In the genomic region with DNA sequence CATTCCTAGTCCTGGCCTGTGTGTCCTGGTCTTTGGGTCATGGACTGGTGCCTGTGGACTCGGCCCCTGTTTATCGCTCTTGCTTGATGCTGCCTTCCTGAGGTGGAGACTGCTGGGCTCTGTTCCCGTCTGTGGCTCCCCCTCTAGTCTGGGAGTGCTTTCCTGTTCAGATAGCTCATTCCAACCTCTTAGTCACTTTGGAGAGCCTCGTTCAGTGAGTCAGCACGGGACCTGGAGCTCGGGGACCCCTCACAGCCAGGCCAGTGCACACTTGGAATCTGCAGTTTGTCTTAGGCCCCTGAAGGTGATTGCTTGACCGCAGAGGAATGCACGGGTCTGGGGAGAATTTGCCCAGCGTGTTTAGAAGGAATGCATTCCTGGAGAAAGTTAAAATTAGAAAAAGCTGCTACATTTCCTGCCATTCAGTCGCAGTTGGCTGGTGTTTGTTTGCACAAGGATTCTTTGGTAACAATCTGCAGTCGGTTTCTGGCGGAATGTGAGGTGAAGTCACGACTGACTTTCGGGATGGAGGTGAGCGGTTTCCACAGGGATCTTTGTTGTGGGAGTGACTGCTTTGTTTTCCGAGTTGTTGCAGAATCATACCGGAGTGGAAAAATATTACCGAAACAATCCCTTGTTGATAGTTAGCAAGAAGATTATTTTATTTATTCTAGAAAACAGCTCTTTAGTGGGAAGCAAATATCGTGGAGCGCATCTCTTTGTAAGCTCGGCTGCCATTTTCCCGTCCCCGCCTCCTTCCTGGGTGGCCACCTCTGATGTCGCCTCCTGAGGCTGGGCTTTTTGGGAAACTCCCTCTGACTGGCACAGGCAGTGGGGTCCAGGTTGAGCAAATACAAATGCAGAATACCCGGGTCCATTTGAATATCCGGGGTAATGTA, we compare ENCODE assay signal across 8 cellular contexts. TPM values are rescaled to one million over a fixed set of nuclear protein-coding genes. Genes with fewer than 3 reads are reported as not detected.
DNase-seq lines count a peak whose midpoint lies in the region; ATAC-seq and TF ChIP-seq lines count a peak whose summit lies in the region.

No MANE protein-coding gene starts in this region.

- no peaks in the 10 kb centered on the region for H3K36me3 ChIP-seq in gastroesophageal sphincter

- peak overlapping the region; percentile 50 for H3K4me3 Mint-ChIP-seq in progenitor cell of endocrine pancreas (ENCODE audit: low read depth)

- no peak for TF ChIP-seq CTCF in gastroesophageal sphincter (IDR thresholded peaks at IDR 0.05)
- no peak for TF ChIP-seq CTCF in progenitor cell of endocrine pancreas (IDR thresholded peaks at IDR 0.05; ENCODE audit: unreplicated experiment)

- no peak for TF ChIP-seq EP300 in gastroesophageal sphincter (IDR thresholded peaks at IDR 0.05)

- H3K4me1 Mint-ChIP-seq in progenitor cell of endocrine pancreas (ENCODE audit: low read depth) = peaks cover 75% of the 10 kb centered on the region

- ATAC-seq in gastroesophageal sphincter (peak; percentile 92), GM18498 (IDR thresholded peaks at IDR 0.05; ENCODE audit: unreplicated experiment) (no peak), HG03280 (IDR thresholded peaks at IDR 0.05; ENCODE audit: unreplicated experiment) (no peak)

- no peaks in the 10 kb centered on the region for H3K27me3 ChIP-seq in gastroesophageal sphincter

- peaks cover 9% of the 10 kb centered on the region for H3K36me3 Mint-ChIP-seq in progenitor cell of endocrine pancreas (ENCODE audit: insufficient read depth)

- H3K27ac Mint-ChIP-seq in progenitor cell of endocrine pancreas = peak overlapping the region; percentile 99

- peak; percentile 100 for DNase-seq in ELR (ENCODE audit: low read depth)
- peak; percentile 100 for DNase-seq in RPMI7951 (ENCODE audit: low read depth)
- DNase-seq in progenitor cell of endocrine pancreas (ENCODE audit: low spot score, unreplicated experiment) = peak; percentile 37
- no peak for DNase-seq in activated gamma-delta T cell (lab: John Stamatoyannopoulos, UW)
- no peak for DNase-seq in activated effector memory CD4-positive, alpha-beta T cell treated with anti-CD3 and anti-CD28 coated beads, Interleukin-2, amount 50 U/mL, for 16 hours

- no peaks in the 10 kb centered on the region for H3K9me3 ChIP-seq in gastroesophageal sphincter

- 15 to 16% methylated on average over 16 to 18 of the region's 26 CpGs for WGBS in gastroesophageal sphincter (ENCODE audit: low coverage in 1 of 2), 2 donors

- H3K9me3 Mint-ChIP-seq in progenitor cell of endocrine pancreas (ENCODE audit: low read depth) = no peaks in the 10 kb centered on the region

- peak overlapping the region in 1 of 2 donors; percentile 31 for H3K4me3 ChIP-seq in gastroesophageal sphincter

- H3K4me1 ChIP-seq in gastroesophageal sphincter = peaks cover 0 to 67% (median 27%) of the 10 kb centered on the region in 3 donors

- H3K27me3 Mint-ChIP-seq in progenitor cell of endocrine pancreas = no peaks in the 10 kb centered on the region

- no peak for TF ChIP-seq POLR2A in gastroesophageal sphincter (IDR thresholded peaks at IDR 0.05)

- H3K27ac ChIP-seq in gastroesophageal sphincter = peak overlapping the region; percentile 15 to 79 (median 76)

RNA-seq across cellular contexts. Expression of gene SH3BP4, which starts 29.6 kb away (rescaled TPM):
- 75.8 and 86.6 TPM in 2 replicates for total RNA-seq in RPMI7951 (2014; rRNA removed; shearing (Covaris generic))
- total RNA-seq in gastroesophageal sphincter (10 to 100 TPM; 29.3 to 63.0 (median 42.9) TPM), progenitor cell of endocrine pancreas (45.7 and 49.0 TPM in 2 replicates)

Comparison
In these comparisons a context has a peak if more than half of its experiments do, and no peak if none do; other contexts are left out.
1. DNase-seq: peak in ELR (single experiment), RPMI7951 (single experiment) and progenitor cell of endocrine pancreas (single experiment); none in activated gamma-delta T cell (single experiment) and activated effector memory CD4-positive, alpha-beta T cell treated with anti-CD3 and anti-CD28 coated beads, Interleukin-2, amount 50 U/mL, for 16 hours (single experiment).